In the genomic region with DNA sequence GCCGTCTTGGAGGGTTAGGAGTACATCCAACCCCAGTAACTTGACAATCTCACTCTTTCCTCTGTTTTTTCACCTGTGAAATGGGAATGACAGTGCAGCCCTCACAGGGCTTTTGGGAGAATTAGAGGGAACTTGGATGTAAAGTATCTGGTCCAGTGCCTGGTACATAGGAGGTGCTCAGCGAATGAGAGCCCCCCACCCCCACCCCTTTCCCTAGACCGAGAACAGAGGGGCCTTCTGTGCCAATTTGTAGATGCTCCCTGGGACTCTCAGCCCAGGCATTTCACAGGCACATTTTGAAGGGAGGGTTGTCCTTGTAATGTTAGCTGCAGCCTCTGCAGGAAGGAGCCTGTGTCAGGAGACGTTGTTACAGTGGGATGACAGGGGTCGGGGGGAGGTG, we compare ENCODE assay signal across 33 cellular contexts. TPM values are rescaled to one million over a fixed set of nuclear protein-coding genes. Genes with fewer than 3 reads are reported as not detected.
"Had no signal": no experiment of that assay in that cellular context is flagged by ENCODE, and none has a peak within 500 bp of the region (broad histone marks: within the 10 kb centered on the region; RNA-seq: fewer than 3 reads in every experiment).

No MANE protein-coding gene starts in this region.

- H3K27ac Mint-ChIP-seq: activated naive CD4-positive, alpha-beta T cell treated with anti-CD3 and anti-CD28 coated beads for 36 hours; activated naive CD4-positive, alpha-beta T cell treated with anti-CD3 and anti-CD28 coated beads, Interleukin-2, amount 50 U/mL, for 72 hours; activated T-helper 1 cell treated with anti-CD3 and anti-CD28 coated beads, Interleukin-12 subunit alpha, Interleukin-12 subunit beta, Interleukin-2, Interleukin-4 antibody, amounts not matched to agents 30 ng/mL and 10 ng/mL and 1 ng/mL, durations not matched to agents 14 hours and 24 hours and 36 hours had no signal

- H3K36me3 ChIP-seq: breast epithelium, WERI-Rb-1 had no signal

- H3K36me3 Mint-ChIP-seq: activated naive CD4-positive, alpha-beta T cell treated with anti-CD3 and anti-CD28 coated beads, Interleukin-2, amount 50 U/mL, for 72 hours had no signal

- H3K9me3 Mint-ChIP-seq: activated naive CD4-positive, alpha-beta T cell treated with anti-CD3 and anti-CD28 coated beads for 36 hours; activated naive CD4-positive, alpha-beta T cell treated with anti-CD3 and anti-CD28 coated beads, Interleukin-2, amount 50 U/mL, for 72 hours; activated T-cell treated with anti-CD3 and anti-CD28 coated beads, Interleukin-2, amount 50 U/mL, for 4 hours; activated T-helper 1 cell treated with anti-CD3 and anti-CD28 coated beads, Interleukin-12 subunit alpha, Interleukin-12 subunit beta, Interleukin-2, Interleukin-4 antibody, amounts not matched to agents 30 ng/mL and 10 ng/mL and 1 ng/mL, durations not matched to agents 14 hours and 24 hours and 36 hours had no signal

- H3K4me1 ChIP-seq: adrenal gland, body of pancreas, breast epithelium, SJCRH30 had no signal

- H3K9me3 ChIP-seq: adrenal gland, body of pancreas, breast epithelium, SJCRH30 had no signal

- H3K4me3 Mint-ChIP-seq: activated naive CD4-positive, alpha-beta T cell treated with anti-CD3 and anti-CD28 coated beads for 36 hours; activated T-cell treated with anti-CD3 and anti-CD28 coated beads, Interleukin-2, amount 50 U/mL, for 4 hours; activated T-helper 1 cell treated with anti-CD3 and anti-CD28 coated beads, Interleukin-12 subunit alpha, Interleukin-12 subunit beta, Interleukin-2, Interleukin-4 antibody, amounts not matched to agents 30 ng/mL and 10 ng/mL and 1 ng/mL, durations not matched to agents 14 hours and 24 hours and 36 hours had no signal

- H3K27ac ChIP-seq: adrenal gland, body of pancreas, breast epithelium, SJCRH30, SK-N-MC, WERI-Rb-1 had no signal

- FAIRE-seq: astrocyte had no signal

- H3K4me3 ChIP-seq: adrenal gland, body of pancreas, breast epithelium, SJCRH30, SK-N-MC had no signal

- ATAC-seq: activated naive CD4-positive, alpha-beta T cell treated with anti-CD3 and anti-CD28 coated beads, Interleukin-2, amount 50 U/mL, for 72 hours; activated T-cell treated with anti-CD3 and anti-CD28 coated beads, Interleukin-2, amount 50 U/mL, for 4 hours; body of pancreas; Panc1 had no signal

- H3K27me3 ChIP-seq: adrenal gland, body of pancreas, breast epithelium, SJCRH30 had no signal

- DNase-seq: activated CD4-positive, alpha-beta T cell treated with anti-CD3 and anti-CD28 coated beads for 1 hour; activated CD4-positive, alpha-beta T cell treated with anti-CD3 and anti-CD28 coated beads for 48 hours; activated CD4-positive, alpha-beta T cell treated with anti-CD3 and anti-CD28 coated beads, Interleukin-2, amount 50 U/mL, for 48 hours; activated CD4-positive, CD25-positive, alpha-beta regulatory T cell; activated gamma-delta T cell treated with Interleukin-2 at 50 U/mL for 16 hours; activated naive CD4-positive, alpha-beta T cell treated with anti-CD3 and anti-CD28 coated beads for 36 hours; activated T-cell treated with anti-CD3 and anti-CD28 coated beads for 4 hours; activated T-cell treated with anti-CD3 and anti-CD28 coated beads, Interleukin-2, amount 50 U/mL, for 4 hours; Kasumi-1; KG1; MM.1S; MV-4-11; NCI-H1092; NCI-H1436 treated with DMSO at 0.1 percent for 48 hours; NCI-H1694 treated with DMSO at 0.1 percent for 48 hours; NCI-H2029; NCI-H345; NCI-H524 treated with DMSO at 0.1 percent for 48 hours; SHP77; SJCRH30; T1000; WERI-Rb-1 had no signal

RNA-seq across cellular contexts. Expression of gene AMBP, which starts 47.1 kb away (rescaled TPM):
- total RNA-seq: activated naive CD4-positive, alpha-beta T cell treated with anti-CD3 and anti-CD28 coated beads for 36 hours; activated naive CD4-positive, alpha-beta T cell treated with anti-CD3 and anti-CD28 coated beads, Interleukin-2, amount 50 U/mL, for 72 hours; activated T-helper 1 cell treated with anti-CD3 and anti-CD28 coated beads, Interleukin-12 subunit alpha, Interleukin-12 subunit beta, Interleukin-2, Interleukin-4 antibody, amounts not matched to agents 30 ng/mL and 10 ng/mL and 1 ng/mL, durations not matched to agents 14 hours and 24 hours and 36 hours; astrocyte; cardiac septum; T-helper 1 cell treated with Interleukin-12 subunit alpha and Interleukin-12 subunit beta and Interleukin-4 antibody, amounts not matched to agents 30 ng/mL and 1 ng/mL, for 36 hours; T-helper 2 cell treated with Interferon-gamma antibody and Interleukin-4, amounts not matched to agents 100 ng/mL and 5 ng/mL, for 36 hours had no signal
